ENCODE assay signal across 8 cellular contexts in the genomic region with DNA sequence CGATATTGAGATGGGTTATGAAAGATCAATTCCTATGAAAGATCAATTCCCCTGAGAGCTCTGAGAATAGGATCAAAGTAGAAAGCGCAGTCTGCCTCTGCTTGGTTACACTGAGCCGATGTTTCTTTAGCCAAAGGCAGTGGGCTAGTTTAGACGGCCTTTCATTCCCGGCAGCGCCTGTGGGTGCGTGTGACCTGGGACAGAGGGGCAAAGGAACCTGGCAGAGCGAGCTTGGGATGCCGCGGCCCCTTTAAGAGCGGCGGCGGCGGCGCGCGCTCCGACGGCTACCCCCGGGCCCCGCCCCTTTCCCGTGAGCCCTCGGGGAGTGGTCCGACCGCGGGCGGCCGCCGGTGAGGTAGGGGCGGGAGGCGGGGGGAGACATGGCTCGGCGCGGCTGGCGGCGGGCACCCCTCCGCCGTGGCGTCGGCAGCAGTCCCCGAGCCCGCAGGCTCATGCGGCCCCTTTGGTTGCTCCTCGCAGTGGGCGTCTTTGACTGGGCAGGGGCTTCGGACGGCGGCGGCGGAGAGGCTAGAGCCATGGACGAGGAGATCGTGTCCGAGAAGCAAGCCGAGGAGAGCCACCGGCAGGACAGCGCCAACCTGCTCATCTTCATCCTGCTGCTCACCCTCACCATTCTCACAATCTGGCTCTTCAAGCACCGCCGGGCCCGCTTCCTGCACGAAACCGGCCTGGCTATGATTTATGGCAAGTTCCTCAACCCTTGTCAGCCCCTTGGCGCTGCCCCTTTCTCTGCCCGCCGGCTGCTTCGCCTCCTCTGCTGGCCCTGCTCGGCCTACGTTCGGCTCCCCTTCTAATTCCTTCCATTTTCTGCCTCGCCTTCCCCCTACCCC. TPM values are rescaled to one million over a fixed set of nuclear protein-coding genes. Genes with fewer than 3 reads are reported as not detected.
DNase-seq lines count a peak whose midpoint lies in the region; ATAC-seq and TF ChIP-seq lines count a peak whose summit lies in the region.

A gene (plus strand): TSS at position 313 of the 851 bp plus-strand sequence. CDS start 224 bp downstream, at position 537.

- peak within 1 kb of the TSS; percentile 88 for H3K27ac Mint-ChIP-seq in activated naive CD4-positive, alpha-beta T cell treated with anti-CD3 and anti-CD28 coated beads, Interleukin-2, amount 10 ng/mL, durations not matched to agents 7 days and 5 days

- peak within 1 kb of the TSS; percentile 76 for H3K4me2 ChIP-seq in Karpas-422 (ENCODE audit: low read depth, low read length, poor library complexity, severe bottlenecking)

- peak; percentile 60 for DNase-seq in EH (ENCODE audit: low read depth)
- DNase-seq in Karpas-422 = peak; percentile 84
- peak; percentile 53 for DNase-seq in SJSA1 (ENCODE audit: low read depth in 1 of 2, low spot score in 2 of 2)
- peak; percentile 76 for DNase-seq in activated naive CD4-positive, alpha-beta T cell treated with anti-CD3 and anti-CD28 coated beads, Interleukin-2, amount 10 ng/mL, durations not matched to agents 7 days and 5 days
- peak; percentile 59 for DNase-seq in glomerular visceral epithelial cell (ENCODE audit: extremely low spot score)
- no peak for DNase-seq in omental fat pad (ENCODE audit: low spot score)
- no peak for DNase-seq in thoracic aorta (ENCODE audit: low spot score)

- H3K4me3 ChIP-seq in Karpas-422 (ENCODE audit: low read length) (peak within 1 kb of the TSS; percentile 79), SJSA1 (peak within 1 kb of the TSS; percentile 68), thoracic aorta (peak within 1 kb of the TSS; percentile 83)

- peaks cover 43% of the 10 kb centered on the region for H3K79me2 ChIP-seq in Karpas-422 (ENCODE audit: low read length)

- no peaks in the 10 kb centered on the region; the same call in 1 of the 2 replicates for H3K27me3 ChIP-seq in Karpas-422 (ENCODE audit: low read length)
- no peaks in the 10 kb centered on the region for H3K27me3 ChIP-seq in SJSA1 (replicated peaks)
- no peaks in the 10 kb centered on the region for H3K27me3 ChIP-seq in thoracic aorta (replicated peaks; ENCODE audit: insufficient read depth)

- peak within 1 kb of the TSS; percentile 48; the same call in 1 of the 2 replicates for H2AFZ ChIP-seq in Karpas-422 (ENCODE audit: low read length)

- H3K9me2 ChIP-seq in Karpas-422 (replicated peaks; ENCODE audit: insufficient read depth, low read length) = no peaks in the 10 kb centered on the region

- H3K4me1 ChIP-seq in Karpas-422 (ENCODE audit: low read length) (peaks cover 33% of the 10 kb centered on the region), SJSA1 (replicated peaks) (peaks cover 3% of the 10 kb centered on the region; the same call in 1 of the 2 replicates), thoracic aorta (ENCODE audit: control insufficient read depth in 1 of 2, low read depth in 2 of 2) (peaks cover 0 to 6% of the 10 kb centered on the region in 2 donors)

- H3K4me1 Mint-ChIP-seq in activated naive CD4-positive, alpha-beta T cell treated with anti-CD3 and anti-CD28 coated beads, Interleukin-2, amount 10 ng/mL, durations not matched to agents 7 days and 5 days = peaks cover 59% of the 10 kb centered on the region

- H4K20me1 ChIP-seq in Karpas-422 (ENCODE audit: insufficient read depth, low read depth, low read length) = no peaks in the 10 kb centered on the region

- ATAC-seq in GM21723 (IDR thresholded peaks at IDR 0.05; ENCODE audit: unreplicated experiment) (peak; percentile 90), omental fat pad (ENCODE audit: low FRiP score) (peak; percentile 83), thoracic aorta (ENCODE audit: insufficient number of reproducible peaks, low FRiP score, low read depth) (peak; percentile 84)

- peak within 1 kb of the TSS; percentile 64 for H3K27ac ChIP-seq in Karpas-422 (ENCODE audit: low read length)
- H3K27ac ChIP-seq in SJSA1 = 0 out of 2 replicates have a peak within 1 kb of the TSS, but pooled peaks have one; percentile 20
- H3K27ac ChIP-seq in thoracic aorta = peak within 1 kb of the TSS; percentile 66 to 77

- H3K4me3 Mint-ChIP-seq in activated naive CD4-positive, alpha-beta T cell treated with anti-CD3 and anti-CD28 coated beads, Interleukin-2, amount 10 ng/mL, durations not matched to agents 7 days and 5 days = peak within 1 kb of the TSS; percentile 93

- peak within 1 kb of the TSS; percentile 84 for H3K9ac ChIP-seq in Karpas-422 (ENCODE audit: low read length)

- no peaks in the 10 kb centered on the region for H3K27me3 Mint-ChIP-seq in activated naive CD4-positive, alpha-beta T cell treated with anti-CD3 and anti-CD28 coated beads, Interleukin-2, amount 10 ng/mL, durations not matched to agents 7 days and 5 days

- no peaks in the 10 kb centered on the region for H3K9me3 Mint-ChIP-seq in activated naive CD4-positive, alpha-beta T cell treated with anti-CD3 and anti-CD28 coated beads, Interleukin-2, amount 10 ng/mL, durations not matched to agents 7 days and 5 days

- CTCF ChIA-PET in activated naive CD4-positive, alpha-beta T cell treated with anti-CD3 and anti-CD28 coated beads, Interleukin-2, amount 10 ng/mL, durations not matched to agents 7 days and 5 days (lab: Charles Lee) = no interaction called here

- peaks cover 8% of the 10 kb centered on the region for H3K36me3 Mint-ChIP-seq in activated naive CD4-positive, alpha-beta T cell treated with anti-CD3 and anti-CD28 coated beads, Interleukin-2, amount 10 ng/mL, durations not matched to agents 7 days and 5 days

- H3K36me3 ChIP-seq in Karpas-422 (ENCODE audit: insufficient read depth, low read length) (no peaks in the 10 kb centered on the region), SJSA1 (no peaks in the 10 kb centered on the region), thoracic aorta (no peaks in the 10 kb centered on the region)

- H3K9me3 ChIP-seq in Karpas-422 (ENCODE audit: low read length) (no peaks in the 10 kb centered on the region), SJSA1 (replicated peaks) (no peaks in the 10 kb centered on the region), thoracic aorta (no peaks in the 10 kb centered on the region)

- TF ChIP-seq CTCF in omental fat pad (IDR thresholded peaks at IDR 0.05) (no peak), thoracic aorta (IDR thresholded peaks at IDR 0.05) (no peak)

RNA-seq across cellular contexts. Expression of the gene that starts here (rescaled TPM):
- total RNA-seq in Karpas-422 (2014; rRNA removed; shearing (Covaris generic); ENCODE audit: low replicate concordance) = 10.0 and 18.3 TPM in 2 replicates
- 23.6 and 23.9 TPM in 2 replicates for total RNA-seq in SJSA1 (2014; rRNA removed; shearing (Covaris generic))
- 10 to 100 TPM in 3 of 4 donors, 1 to 10 TPM in 1; 9.5 to 18.6 (median 10.8) TPM for total RNA-seq in omental fat pad
- total RNA-seq in thoracic aorta = 10 to 100 TPM; 13.9 to 14.9 TPM

Comparison
In these comparisons a context has a peak if more than half of its experiments do, and no peak if none do; other contexts are left out.
1. DNase-seq: peak in EH (single experiment), Karpas-422 (single experiment), SJSA1 (2 of 2), activated naive CD4-positive, alpha-beta T cell treated with anti-CD3 and anti-CD28 coated beads, Interleukin-2, amount 10 ng/mL, durations not matched to agents 7 days and 5 days (single experiment) and glomerular visceral epithelial cell (single experiment); none in omental fat pad (single experiment) and thoracic aorta (single experiment).
2. H3K27ac ChIP-seq: peak in every context shown above with its lines; median percentile 72 in thoracic aorta; 64 in Karpas-422; 20 in SJSA1.
3. Peak in every context shown above with its lines, with median percentiles within 50 percentile points of each other: ATAC-seq and H3K4me3 ChIP-seq.